Comparison of ENCODE assay signal across 21 cellular contexts in genomic region chr3:143671641-143672040, GRCh38.
"Had no signal": no experiment of that assay in that cellular context is flagged by ENCODE, and none has a peak within 500 bp of the region (broad histone marks: within the 10 kb centered on the region; RNA-seq: fewer than 3 reads in every experiment).

No MANE protein-coding gene starts in this region.

- H3K9me3 ChIP-seq: right lobe of liver, thoracic aorta had no signal

- DNase-seq: activated naive CD4-positive, alpha-beta T cell treated with Interleukin-2 at 50 U/mL for 16 hours; activated naive CD8-positive, alpha-beta T cell treated with anti-CD3 and anti-CD28 coated beads for 36 hours; activated T-cell treated with anti-CD3 and anti-CD28 coated beads, Interleukin-2, amount 50 U/mL, for 24 hours; endodermal cell; heart right ventricle; islet precursor cell; left cardiac atrium; mesenchymal stem cell; nephron progenitor cell; posterior cingulate gyrus; right lobe of liver; stimulated activated CD4-positive, alpha-beta T cell treated with anti-CD3 and anti-CD28 coated beads, Interleukin-1b, Interleukin-23, amount 100 ng/mL, for 48 hours; stimulated activated naive CD4-positive, alpha-beta T cell; T-cell; WERI-Rb-1 had no signal

- H3K27ac Mint-ChIP-seq: activated naive CD8-positive, alpha-beta T cell treated with anti-CD3 and anti-CD28 coated beads for 36 hours; activated T-cell treated with anti-CD3 and anti-CD28 coated beads, Interleukin-2, amount 50 U/mL, for 24 hours; activated T-helper 17 cell treated with anti-CD3 and anti-CD28 coated beads, Interleukin-2, amount 50 U/mL, for 72 hours; endodermal cell; nephron progenitor cell; T-cell; T-helper 2 cell treated with Interferon-gamma antibody and Interleukin-4, amounts not matched to agents 5 μg/mL and 100 μg/mL, for 36 hours; type B pancreatic cell had no signal

- H3K27me3 Mint-ChIP-seq: activated naive CD8-positive, alpha-beta T cell treated with anti-CD3 and anti-CD28 coated beads for 36 hours; activated T-cell treated with anti-CD3 and anti-CD28 coated beads, Interleukin-2, amount 50 U/mL, for 24 hours; activated T-helper 17 cell treated with anti-CD3 and anti-CD28 coated beads, Interleukin-2, amount 50 U/mL, for 72 hours; T-cell had no signal

- H3K4me1 Mint-ChIP-seq: activated T-helper 17 cell treated with anti-CD3 and anti-CD28 coated beads, Interleukin-2, amount 50 U/mL, for 72 hours had no signal

- H3K36me3 ChIP-seq: heart right ventricle, right lobe of liver, thoracic aorta, WERI-Rb-1 had no signal

- H3K27me3 ChIP-seq: heart right ventricle, right lobe of liver had no signal

- H3K4me3 ChIP-seq: coronary artery, heart right ventricle, right lobe of liver, skin epidermis, thoracic aorta had no signal

- H3K4me3 Mint-ChIP-seq: activated naive CD8-positive, alpha-beta T cell treated with anti-CD3 and anti-CD28 coated beads for 36 hours; activated T-cell treated with anti-CD3 and anti-CD28 coated beads, Interleukin-2, amount 50 U/mL, for 24 hours; activated T-helper 17 cell treated with anti-CD3 and anti-CD28 coated beads, Interleukin-2, amount 50 U/mL, for 72 hours; endodermal cell; nephron progenitor cell; T-cell; T-helper 2 cell treated with Interferon-gamma antibody and Interleukin-4, amounts not matched to agents 5 μg/mL and 100 μg/mL, for 36 hours; type B pancreatic cell had no signal

- ATAC-seq: activated T-helper 17 cell treated with anti-CD3 and anti-CD28 coated beads, Interleukin-2, amount 50 U/mL, for 72 hours; heart right ventricle; left cardiac atrium; right lobe of liver; T-cell had no signal

- H3K27ac ChIP-seq: coronary artery, heart right ventricle, right lobe of liver, skin epidermis, thoracic aorta, WERI-Rb-1 had no signal

- H3K9me3 Mint-ChIP-seq: activated T-cell treated with anti-CD3 and anti-CD28 coated beads, Interleukin-2, amount 50 U/mL, for 24 hours; activated T-helper 17 cell treated with anti-CD3 and anti-CD28 coated beads, Interleukin-2, amount 50 U/mL, for 72 hours; endodermal cell; T-cell; T-helper 2 cell treated with Interferon-gamma antibody and Interleukin-4, amounts not matched to agents 5 μg/mL and 100 μg/mL, for 36 hours; type B pancreatic cell had no signal

- H3K36me3 Mint-ChIP-seq: type B pancreatic cell had no signal
